ENCODE assay signal across 9 cellular contexts in the genomic region with DNA sequence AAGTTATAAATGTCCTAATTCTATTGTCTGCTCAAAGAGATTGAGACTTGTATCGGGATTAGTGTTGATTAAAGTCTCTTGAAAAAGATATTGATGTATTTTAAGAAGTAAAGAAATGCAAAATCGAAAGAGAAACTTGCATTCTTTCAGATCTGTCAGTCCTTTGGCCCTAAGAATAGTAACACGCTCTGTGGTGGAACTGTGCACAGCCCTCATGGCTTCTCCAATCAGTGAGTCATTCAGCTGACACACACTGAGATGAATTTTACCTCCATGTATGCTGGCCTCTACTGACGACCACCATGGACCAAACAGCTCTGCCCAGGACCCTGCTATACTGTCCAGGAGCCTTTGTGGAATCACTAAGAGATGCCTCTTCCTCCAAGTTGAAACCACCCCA.
DNase-seq lines count a peak whose midpoint lies in the region; ATAC-seq and TF ChIP-seq lines count a peak whose summit lies in the region.
"Had no signal": no experiment of that assay in that cellular context is flagged by ENCODE, and none has a peak within 500 bp of the region (broad histone marks: within the 10 kb centered on the region; RNA-seq: fewer than 3 reads in every experiment).

No MANE protein-coding gene starts in this region.

- POLR2A ChIA-PET in activated B cell treated with CpG ODN at 0.5 μM for 24 hours (lab: Charles Lee) = interaction anchor here (0.8 to 3.8 kb wide), 8 partner anchors 9 to 235 kb away, joined by 3 to 30 read pairs (median 4); no protein-coding TSS in a partner anchor

- H3K9me3 Mint-ChIP-seq in stimulated activated naive CD8-positive, alpha-beta T cell treated with anti-CD3 and anti-CD28 coated beads, Interleukin-15, amount 100 ng/mL, for 72 hours = peaks cover 7 to 12% of the 10 kb centered on the region in 2 donors
- H3K9me3 Mint-ChIP-seq in activated B cell treated with CpG ODN at 0.5 μM for 24 hours = no peaks in the 10 kb centered on the region
- H3K9me3 Mint-ChIP-seq in glutamatergic neuron (ENCODE audit: unreplicated experiment) = no peaks in the 10 kb centered on the region

- H3K27ac ChIP-seq in spleen = peak overlapping the region in 6 of 8 donors; percentile 28 to 80 (median 74)

- WGBS in spleen, 5 donors = 18 to 39% (median 32%) methylated on average over 4 of the region's 4 CpGs

- TF ChIP-seq CTCF in activated B cell treated with CpG ODN at 0.5 μM for 24 hours (IDR thresholded peaks at IDR 0.05) (no peak), spleen (IDR thresholded peaks at IDR 0.05 in 8 of 11, conservative IDR thresholded peaks at IDR 0.05 in 3 of 11) (peak in 1 of 11 experiments; percentile 21), glutamatergic neuron (IDR thresholded peaks at IDR 0.05; ENCODE audit: partially characterized antibody, unreplicated experiment) (no peak)

- intact Hi-C loops in activated B cell treated with CpG ODN at 0.5 μM for 24 hours (cut with micrococcal nuclease) (loop anchor here (1.0 to 5.0 kb wide), 7 partner anchors 11 to 236 kb away; a partner anchor contains a TSS), spleen (cut with DNase I; ENCODE audit: low total_unique reads) (no loop called here)

- no peaks in the 10 kb centered on the region for H3K36me3 ChIP-seq in spleen

- H3K27ac Mint-ChIP-seq in stimulated activated naive CD8-positive, alpha-beta T cell treated with anti-CD3 and anti-CD28 coated beads, Interleukin-15, amount 100 ng/mL, for 72 hours = no peak overlapping the region
- H3K27ac Mint-ChIP-seq in activated B cell treated with CpG ODN at 0.5 μM for 24 hours = peak overlapping the region; percentile 81
- no peak overlapping the region for H3K27ac Mint-ChIP-seq in glutamatergic neuron (ENCODE audit: unreplicated experiment)

- no peak overlapping the region for H3K4me3 Mint-ChIP-seq in stimulated activated naive CD8-positive, alpha-beta T cell treated with anti-CD3 and anti-CD28 coated beads, Interleukin-15, amount 100 ng/mL, for 72 hours
- H3K4me3 Mint-ChIP-seq in activated B cell treated with CpG ODN at 0.5 μM for 24 hours (peak overlapping the region; percentile 72), glutamatergic neuron (ENCODE audit: unreplicated experiment) (no peak overlapping the region)

- CTCF ChIA-PET in activated B cell treated with CpG ODN at 0.5 μM for 24 hours (lab: Charles Lee) = interaction anchor here (1.0 to 3.1 kb wide), 7 partner anchors 8 to 236 kb away, joined by 3 to 10 read pairs (median 4); a partner anchor contains a TSS

- no peak for TF ChIP-seq POLR2A in spleen (IDR thresholded peaks at IDR 0.05)

- peaks cover 0 to 62% (median 42%) of the 10 kb centered on the region in 6 donors for H3K4me1 ChIP-seq in spleen

- peak; percentile 55 for ATAC-seq in stimulated activated naive CD8-positive, alpha-beta T cell treated with anti-CD3 and anti-CD28 coated beads, Interleukin-15, Interleukin-2, amounts not matched to agents 100 U/mL and 50 U/mL, for 24 hours
- no peak for ATAC-seq in stimulated activated naive CD8-positive, alpha-beta T cell treated with anti-CD3 and anti-CD28 coated beads, Interleukin-15, amount 100 ng/mL, for 72 hours
- ATAC-seq in HG03135 (IDR thresholded peaks at IDR 0.05; ENCODE audit: unreplicated experiment) (peak; percentile 95), activated B cell treated with CpG ODN at 0.5 μM for 24 hours (ENCODE audit: low read depth) (peak; percentile 90)

- DNase-seq in stimulated activated naive CD8-positive, alpha-beta T cell treated with anti-CD3 and anti-CD28 coated beads, Interleukin-15, Interleukin-2, amounts not matched to agents 100 U/mL and 50 U/mL, for 24 hours = no peak
- DNase-seq in stimulated activated naive CD8-positive, alpha-beta T cell treated with anti-CD3 and anti-CD28 coated beads, Interleukin-15, amount 100 ng/mL, for 72 hours = no peak
- DNase-seq in activated B cell treated with CpG ODN at 0.5 μM for 24 hours (no peak), spleen (no peak), NCI-H2171 (lab: John Stamatoyannopoulos, UW) (no peak), glutamatergic neuron (no peak)
- DNase-seq in activated CD4-positive, alpha-beta T cell treated with anti-CD3 and anti-CD28 coated beads for 4 hours = no peak
- DNase-seq: left cardiac atrium had no signal

- H3K4me3 ChIP-seq in spleen = peak overlapping the region in 2 of 8 donors; percentile 2 to 21

- H3K27me3 Mint-ChIP-seq in stimulated activated naive CD8-positive, alpha-beta T cell treated with anti-CD3 and anti-CD28 coated beads, Interleukin-15, amount 100 ng/mL, for 72 hours = no peaks in the 10 kb centered on the region
- no peaks in the 10 kb centered on the region for H3K27me3 Mint-ChIP-seq in activated B cell treated with CpG ODN at 0.5 μM for 24 hours
- H3K27me3 Mint-ChIP-seq in glutamatergic neuron (ENCODE audit: unreplicated experiment) = no peaks in the 10 kb centered on the region

- H3K4me1 Mint-ChIP-seq in stimulated activated naive CD8-positive, alpha-beta T cell treated with anti-CD3 and anti-CD28 coated beads, Interleukin-15, amount 100 ng/mL, for 72 hours = peaks cover 18% of the 10 kb centered on the region
- H3K4me1 Mint-ChIP-seq in activated B cell treated with CpG ODN at 0.5 μM for 24 hours (peaks cover 60% of the 10 kb centered on the region), glutamatergic neuron (ENCODE audit: low read depth, unreplicated experiment) (no peaks in the 10 kb centered on the region)

- no peaks in the 10 kb centered on the region for H3K27me3 ChIP-seq in spleen (replicated peaks in 1 of 7)

- H3K36me3 Mint-ChIP-seq in activated B cell treated with CpG ODN at 0.5 μM for 24 hours (ENCODE audit: low read depth) (no peaks in the 10 kb centered on the region), glutamatergic neuron (ENCODE audit: unreplicated experiment) (peaks cover 5% of the 10 kb centered on the region)

- H3K9me3 ChIP-seq in spleen = no peaks in the 10 kb centered on the region
